Comparison of ENCODE assay signal across 8 cellular contexts in genomic region chr1:9182784-9183257, GRCh38. TPM values are rescaled to one million over a fixed set of nuclear protein-coding genes. Genes with fewer than 3 reads are reported as not detected.
DNase-seq lines count a peak whose midpoint lies in the region; ATAC-seq, FAIRE-seq and TF ChIP-seq lines count a peak whose summit lies in the region.

No MANE protein-coding gene starts in this region.

- intact Hi-C loops in dorsolateral prefrontal cortex (cut with DNase I), result loop anchor here in 1 of 2 donors (5.0 kb wide), 2 partner anchors 41 to 69 kb away; no protein-coding TSS in a partner anchor

- ATAC-seq in HG03045 (IDR thresholded peaks at IDR 0.05; ENCODE audit: unreplicated experiment) (peak; percentile 15), GM18907 (IDR thresholded peaks at IDR 0.05; ENCODE audit: unreplicated experiment) (no peak)

- H3K27me3 ChIP-seq in dorsolateral prefrontal cortex (peaks cover 0 to 17% (median 0%) of the 10 kb centered on the region in 45 donors), muscle layer of colon (ENCODE audit: control insufficient read depth in 1 of 2, insufficient read depth in 2 of 2, low read length in 2 of 2) (peaks cover 0 to 5% of the 10 kb centered on the region in 2 donors)

- no peak for FAIRE-seq in GM19239 (lab: Jason Lieb, UNC)

- no peak overlapping the region for H3K27ac Mint-ChIP-seq in immature natural killer cell

- H3K9me3 Mint-ChIP-seq in immature natural killer cell, result no peaks in the 10 kb centered on the region

- TF ChIP-seq CTCF in dorsolateral prefrontal cortex (IDR thresholded peaks at IDR 0.05 in 54 of 56, conservative IDR thresholded peaks at IDR 0.05 in 2 of 56; ENCODE audit: low read depth in 1 of 56, partially characterized antibody in 56 of 56), result no peak

- DNase-seq in AG20443 (ENCODE audit: low spot score) (peak; percentile 56), dorsolateral prefrontal cortex (no peak), GM19239 (ENCODE audit: insufficient read length, low spot score) (no peak), inferior parietal cortex (ENCODE audit: extremely low spot score) (no peak), immature natural killer cell (no peak)

- H3K4me3 ChIP-seq in dorsolateral prefrontal cortex (peak overlapping the region; percentile 47 to 83 (median 70)), muscle layer of colon (ENCODE audit: low read depth in 1 of 2, low read length in 2 of 2) (peak overlapping the region; percentile 81 to 94)

- H3K9me3 ChIP-seq in muscle layer of colon (ENCODE audit: low read length), result no peaks in the 10 kb centered on the region

- peaks cover 6% of the 10 kb centered on the region in 2 donors for H3K4me1 Mint-ChIP-seq in immature natural killer cell

- H3K27ac ChIP-seq in dorsolateral prefrontal cortex, result peak overlapping the region in 27 of 59 donors; percentile 0 to 83 (median 56)
- H3K27ac ChIP-seq in muscle layer of colon (ENCODE audit: low read depth, low read length), result peak overlapping the region; percentile 68

- H3K4me3 Mint-ChIP-seq in immature natural killer cell, result peak overlapping the region in 1 of 5 donors; percentile 33

- no peaks in the 10 kb centered on the region for H3K36me3 Mint-ChIP-seq in immature natural killer cell

- H3K4me1 ChIP-seq in muscle layer of colon (ENCODE audit: insufficient read depth, low read length), result peaks cover 23% of the 10 kb centered on the region

- no peak overlapping the region for H3K9ac ChIP-seq in muscle layer of colon (ENCODE audit: low read length)

- no peaks in the 10 kb centered on the region for H3K36me3 ChIP-seq in muscle layer of colon (ENCODE audit: insufficient read depth, low read length)

- peaks cover 4 to 10% (median 8%) of the 10 kb centered on the region in 3 donors for H3K27me3 Mint-ChIP-seq in immature natural killer cell (ENCODE audit: low read depth in 3 of 3)

RNA-seq across cellular contexts. Expression of gene H6PD, which starts 51.8 kb away (rescaled TPM):
- 10 to 100 TPM in 118 of 120 experiments, 1 to 10 TPM in 2; 9.0 to 25.6 (median 15.7) TPM for total RNA-seq in dorsolateral prefrontal cortex
- polyA plus RNA-seq in immature natural killer cell, result 10 to 100 TPM in 1 of 3 donors, 1 to 10 TPM in 2; 6.2 to 15.4 (median 9.0) TPM

RNA-seq across cellular contexts. Expression of gene GPR157, which starts 53.9 kb away (rescaled TPM):
- total RNA-seq in dorsolateral prefrontal cortex, result 1 to 10 TPM in 64 of 120 experiments, under 1 TPM in 56; 0.11 to 7.5 (median 1.1) TPM
- polyA plus RNA-seq in immature natural killer cell, result under 1 TPM in 2 of 3 donors, not detected in 1; 0.36 to 0.41 TPM
